ENCODE assay signal across 16 cellular contexts in genomic region chr11:995058-995751, GRCh38. TPM values are rescaled to one million over a fixed set of nuclear protein-coding genes. Genes with fewer than 3 reads are reported as not detected.
DNase-seq lines count a peak whose midpoint lies in the region; ATAC-seq and TF ChIP-seq lines count a peak whose summit lies in the region.
"Had no signal": no experiment of that assay in that cellular context is flagged by ENCODE, and none has a peak within 500 bp of the region (broad histone marks: within the 10 kb centered on the region; RNA-seq: fewer than 3 reads in every experiment).

No MANE protein-coding gene starts in this region.

- peak overlapping the region; percentile 84 for H3K27ac Mint-ChIP-seq in WTC11
- peak overlapping the region; percentile 47 for H3K27ac Mint-ChIP-seq in mesothelial cell of epicardium

- 0 out of 2 replicates have a peak, but pooled peaks cover 7% of the 10 kb centered on the region for H4K20me1 ChIP-seq in BLaER1

- no peak overlapping the region for H3K4me3 ChIP-seq in BLaER1
- H3K4me3 ChIP-seq: right atrium auricular region had no signal

- no peak overlapping the region for H3K9ac ChIP-seq in BLaER1

- H3K9me3 Mint-ChIP-seq in WTC11 (peaks cover 4% of the 10 kb centered on the region), mesothelial cell of epicardium (no peaks in the 10 kb centered on the region)

- H3K36me3 Mint-ChIP-seq in WTC11: peaks cover 30% of the 10 kb centered on the region
- peaks cover 9% of the 10 kb centered on the region for H3K36me3 Mint-ChIP-seq in mesothelial cell of epicardium

- peaks cover 71% of the 10 kb centered on the region for H3K36me3 ChIP-seq in BLaER1

- H3K9me3 ChIP-seq in BLaER1: no peaks in the 10 kb centered on the region
- H3K9me3 ChIP-seq: right atrium auricular region had no signal

- no peak overlapping the region for H3K4me3 Mint-ChIP-seq in WTC11
- no peak overlapping the region for H3K4me3 Mint-ChIP-seq in mesothelial cell of epicardium

- ATAC-seq in WTC11: no peak
- no peak for ATAC-seq in GM21737 (IDR thresholded peaks at IDR 0.05; ENCODE audit: unreplicated experiment)

- H3K4me1 Mint-ChIP-seq in WTC11 (no peaks in the 10 kb centered on the region), mesothelial cell of epicardium (peaks cover 19% of the 10 kb centered on the region)

- POLR2A ChIA-PET in WTC11 (lab: Charles Lee): no interaction called here

- H3K27me3 ChIP-seq in BLaER1: no peaks in the 10 kb centered on the region
- H3K27me3 ChIP-seq: right atrium auricular region had no signal

- peak overlapping the region; percentile 86 for H3K27ac ChIP-seq in BLaER1
- H3K27ac ChIP-seq: right atrium auricular region had no signal

- H3K4me1 ChIP-seq in BLaER1: peaks cover 63% of the 10 kb centered on the region
- H3K4me1 ChIP-seq: right atrium auricular region had no signal

- H3K27me3 Mint-ChIP-seq in WTC11 (ENCODE audit: low read depth) (no peaks in the 10 kb centered on the region), mesothelial cell of epicardium (ENCODE audit: low read depth) (no peaks in the 10 kb centered on the region)

- peak overlapping the region; percentile 72 for H3K4me2 ChIP-seq in BLaER1

- DNase-seq in Caki2 (ENCODE audit: low read depth): peak; percentile 18
- DNase-seq in WTC11 (ENCODE audit: low spot score): no peak
- DNase-seq in mesothelial cell of epicardium (ENCODE audit: low spot score in 2 of 2, unreplicated experiment in 2 of 2): no peak
- no peak for DNase-seq in mucosa of gallbladder (ENCODE audit: low spot score)
- DNase-seq in SHP77 (lab: John Stamatoyannopoulos, UW): no peak
- DNase-seq in NCI-H774 (lab: John Stamatoyannopoulos, UW): no peak
- DNase-seq: activated effector memory CD4-positive, alpha-beta T cell treated with anti-CD3 and anti-CD28 coated beads, Interleukin-2, amount 50 U/mL, for 16 hours; COR-L47; cortex of kidney; NCI-H1436 treated with DMSO at 0.1 percent for 48 hours; NCI-H748 treated with DMSO at 0.1 percent for 48 hours; SHP77 treated with DMSO at 0.1 percent for 48 hours had no signal

- in situ Hi-C loops in Caki2 (cut with HindIII; ENCODE audit: low pct_unique_long_range_greater_than_20kb, low sequenced_read_pairs): no loop called here

- TF ChIP-seq CTCF in WTC11 (IDR thresholded peaks at IDR 0.05) (no peak), mesothelial cell of epicardium (IDR thresholded peaks at IDR 0.05; ENCODE audit: unreplicated experiment) (no peak)

- CTCF ChIA-PET in WTC11 (lab: Charles Lee): no interaction called here

TF ChIP-seq in WTC11, 78 proteins besides CTCF, POLR2A, EP300 and RAD21:
- TF ChIP-seq GTF2I (CRISPR knock-in tag; conservative IDR thresholded peaks at IDR 0.05) (no peak), E2F5 (CRISPR knock-in tag; IDR thresholded peaks at IDR 0.05) (no peak), KAT7 (CRISPR knock-in tag; IDR thresholded peaks at IDR 0.05; ENCODE audit: borderline replicate concordance) (no peak), ZBTB43 (CRISPR knock-in tag; IDR thresholded peaks at IDR 0.05) (no peak), ZSCAN18 (CRISPR knock-in tag; IDR thresholded peaks at IDR 0.05) (no peak), AR (CRISPR knock-in tag; IDR thresholded peaks at IDR 0.05) (no peak), NFE2L1 (CRISPR knock-in tag; IDR thresholded peaks at IDR 0.05) (no peak), OVOL2 (CRISPR knock-in tag; IDR thresholded peaks at IDR 0.05; ENCODE audit: borderline replicate concordance) (no peak), CBFB (CRISPR knock-in tag; IDR thresholded peaks at IDR 0.05; ENCODE audit: low read depth) (no peak), RORB (CRISPR knock-in tag; IDR thresholded peaks at IDR 0.05) (no peak), ZNF121 (CRISPR knock-in tag; IDR thresholded peaks at IDR 0.05) (no peak)
TF ChIP-seq in WTC11: peak in this region for 0.

RNA-seq across cellular contexts. Expression of gene MUC6, which starts 41.3 kb away (rescaled TPM):
- total RNA-seq in Caki2 (2014; rRNA removed; shearing (Covaris generic); ENCODE audit: low replicate concordance): not detected in 2 replicates
- total RNA-seq in WTC11 (2021) (0.05 to 0.13 TPM (median 0.07 TPM) in 3 replicates), mesothelial cell of epicardium (not detected in 3 replicates), mucosa of gallbladder (173 TPM)
- total RNA-seq: H4, right atrium auricular region had no signal

Comparison
In these comparisons a context has a peak if more than half of its experiments do, and no peak if none do; other contexts are left out.
1. RNA of gene MUC6, which starts 41.3 kb away (total RNA-seq): 173 TPM in mucosa of gallbladder (single experiment); 0.05 to 0.13 TPM in WTC11, not detected in Caki2 and not detected in mesothelial cell of epicardium; every median in the first group is over 100 times any median in the second.